In genomic region chr21:40253112-40253511, GRCh38 we compare ENCODE assay signal across 5 cellular contexts.
"Had no signal": no experiment of that assay in that cellular context is flagged by ENCODE, and none has a peak within 500 bp of the region (broad histone marks: within the 10 kb centered on the region; RNA-seq: fewer than 3 reads in every experiment).

No MANE protein-coding gene starts in this region.

- H3K27ac ChIP-seq: HL-60 had no signal

- H3K4me1 Mint-ChIP-seq: IgD-negative memory B cell had no signal

- H3K27me3 Mint-ChIP-seq: IgD-negative memory B cell had no signal

- ATAC-seq: HepG2, K562 had no signal

- H3K4me3 ChIP-seq: K562 had no signal

- DNase-seq: IMR-90 had no signal

- H3K4me3 Mint-ChIP-seq: IgD-negative memory B cell had no signal

- H3K36me3 Mint-ChIP-seq: IgD-negative memory B cell had no signal

- H3K27ac Mint-ChIP-seq: IgD-negative memory B cell had no signal
